ENCODE assay signal across 14 cellular contexts in genomic region chr14:52080171-52080800, GRCh38. TPM values are rescaled to one million over a fixed set of nuclear protein-coding genes. Genes with fewer than 3 reads are reported as not detected.
A peak's percentile ranks its signal among the peaks of the same experiment; 100 is the strongest.
DNase-seq lines count a peak whose midpoint lies in the region; TF ChIP-seq lines count a peak whose summit lies in the region.
"Had no signal": no experiment of that assay in that cellular context is flagged by ENCODE, and none has a peak within 500 bp of the region (broad histone marks: within the 10 kb centered on the region; RNA-seq: fewer than 3 reads in every experiment).

No MANE protein-coding gene starts in this region.

- H3K4me3 Mint-ChIP-seq in MCF 10A (ENCODE audit: unreplicated experiment) = no peak overlapping the region
- H3K4me3 Mint-ChIP-seq in activated T-helper 1 cell treated with anti-CD3 and anti-CD28 coated beads, Interleukin-12 subunit alpha, Interleukin-12 subunit beta, Interleukin-2, Interleukin-4 antibody, amounts not matched to agents 30 ng/mL and 10 ng/mL and 1 ng/mL, durations not matched to agents 14 hours and 24 hours and 36 hours = no peak overlapping the region
- H3K4me3 Mint-ChIP-seq: activated naive CD8-positive, alpha-beta T cell had no signal

- no peak for TF ChIP-seq EP300 in esophagus muscularis mucosa (IDR thresholded peaks at IDR 0.05)

- H3K27me3 ChIP-seq in breast epithelium (no peaks in the 10 kb centered on the region), esophagus muscularis mucosa (no peaks in the 10 kb centered on the region), prostate gland (replicated peaks; ENCODE audit: insufficient read depth) (no peaks in the 10 kb centered on the region)
- H3K27me3 ChIP-seq: sigmoid colon, suprapubic skin had no signal

- H3K9me3 Mint-ChIP-seq in MCF 10A (ENCODE audit: unreplicated experiment) = peaks cover 13% of the 10 kb centered on the region
- peaks cover 6% of the 10 kb centered on the region for H3K9me3 Mint-ChIP-seq in activated T-helper 1 cell treated with anti-CD3 and anti-CD28 coated beads, Interleukin-12 subunit alpha, Interleukin-12 subunit beta, Interleukin-2, Interleukin-4 antibody, amounts not matched to agents 30 ng/mL and 10 ng/mL and 1 ng/mL, durations not matched to agents 14 hours and 24 hours and 36 hours

- H3K36me3 ChIP-seq in breast epithelium (no peaks in the 10 kb centered on the region), esophagus muscularis mucosa (no peaks in the 10 kb centered on the region), prostate gland (no peaks in the 10 kb centered on the region)
- H3K36me3 ChIP-seq: sigmoid colon, suprapubic skin had no signal

- no TSS peak for BruUV-seq in MCF 10A (replicated peaks; lab: Mats Ljungman, UMichigan)

- CTCF ChIA-PET in MCF 10A (lab: Yijun Ruan, JAX) = interaction anchor here (0.6 to 3.8 kb wide), 10 partner anchors 8 to 416 kb away, joined by 3 to 15 read pairs (median 4); no protein-coding TSS in a partner anchor

- WGBS in esophagus muscularis mucosa = 93% methylated on average over 2 of the region's 2 CpGs
- 72% methylated on average over 2 of the region's 2 CpGs for WGBS in prostate gland

- DNase-seq in MCF 10A (ENCODE audit: unreplicated experiment) (peak; percentile 63), breast epithelium (ENCODE audit: low spot score in 2 of 2) (no peak), esophagus muscularis mucosa (ENCODE audit: extremely low spot score) (peak; percentile 34), left kidney (ENCODE audit: low read depth, low spot score) (peak; percentile 48), prostate gland (ENCODE audit: low spot score) (no peak), substantia nigra (lab: John Stamatoyannopoulos, UW) (no peak)
- DNase-seq in activated T-helper 1 cell treated with anti-CD3 and anti-CD28 coated beads, Interleukin-12 subunit alpha, Interleukin-12 subunit beta, Interleukin-2, Interleukin-4 antibody, amounts not matched to agents 30 ng/mL and 10 ng/mL and 1 ng/mL, durations not matched to agents 14 hours and 24 hours and 36 hours (ENCODE audit: low spot score) = no peak
- no peak for DNase-seq in activated CD8-positive, alpha-beta memory T cell treated with anti-CD3 and anti-CD28 coated beads for 24 hours
- DNase-seq: COR-L47, NCI-H524, sigmoid colon had no signal

- peaks cover 42% of the 10 kb centered on the region for H3K4me1 Mint-ChIP-seq in MCF 10A (ENCODE audit: insufficient read depth, unreplicated experiment)
- H3K4me1 Mint-ChIP-seq in activated T-helper 1 cell treated with anti-CD3 and anti-CD28 coated beads, Interleukin-12 subunit alpha, Interleukin-12 subunit beta, Interleukin-2, Interleukin-4 antibody, amounts not matched to agents 30 ng/mL and 10 ng/mL and 1 ng/mL, durations not matched to agents 14 hours and 24 hours and 36 hours (ENCODE audit: low read depth) = no peaks in the 10 kb centered on the region

- H3K4me1 ChIP-seq in breast epithelium (no peaks in the 10 kb centered on the region), esophagus muscularis mucosa (peaks cover 0 to 10% (median 2%) of the 10 kb centered on the region in 4 donors), prostate gland (replicated peaks) (no peaks in the 10 kb centered on the region)
- H3K4me1 ChIP-seq: suprapubic skin had no signal

- peak overlapping the region; percentile 82 for H3K27ac Mint-ChIP-seq in MCF 10A (ENCODE audit: low read depth, unreplicated experiment)
- H3K27ac Mint-ChIP-seq in activated T-helper 1 cell treated with anti-CD3 and anti-CD28 coated beads, Interleukin-12 subunit alpha, Interleukin-12 subunit beta, Interleukin-2, Interleukin-4 antibody, amounts not matched to agents 30 ng/mL and 10 ng/mL and 1 ng/mL, durations not matched to agents 14 hours and 24 hours and 36 hours = no peak overlapping the region
- H3K27ac Mint-ChIP-seq: activated naive CD8-positive, alpha-beta T cell had no signal

- no peak for TF ChIP-seq POLR2A in breast epithelium (IDR thresholded peaks at IDR 0.05)
- no peak for TF ChIP-seq POLR2A in esophagus muscularis mucosa (IDR thresholded peaks at IDR 0.05; ENCODE audit: low read depth)
- no peak for TF ChIP-seq POLR2A in prostate gland (IDR thresholded peaks at IDR 0.05)

- H3K36me3 Mint-ChIP-seq in MCF 10A (ENCODE audit: insufficient read depth, unreplicated experiment) = peaks cover 6% of the 10 kb centered on the region
- H3K36me3 Mint-ChIP-seq in activated T-helper 1 cell treated with anti-CD3 and anti-CD28 coated beads, Interleukin-12 subunit alpha, Interleukin-12 subunit beta, Interleukin-2, Interleukin-4 antibody, amounts not matched to agents 30 ng/mL and 10 ng/mL and 1 ng/mL, durations not matched to agents 14 hours and 24 hours and 36 hours (ENCODE audit: low read depth) = no peaks in the 10 kb centered on the region

- POLR2A ChIA-PET in MCF 10A (lab: Yijun Ruan, JAX) = interaction anchor here (0.5 to 2.1 kb wide), 11 partner anchors 9 to 472 kb away, joined by 3 to 10 read pairs (median 3); partner anchors contain the start of genes NID2 and TXNDC16

- H3K4me3 ChIP-seq in breast epithelium = no peak overlapping the region
- no peak overlapping the region for H3K4me3 ChIP-seq in esophagus muscularis mucosa
- H3K4me3 ChIP-seq in prostate gland = no peak overlapping the region
- H3K4me3 ChIP-seq: sigmoid colon, suprapubic skin had no signal

- intact Hi-C loops in MCF 10A (cut with micrococcal nuclease) = no loop called here
- intact Hi-C loops in breast epithelium (cut with DNase I; ENCODE audit: low total_unique reads) = no loop called here
- intact Hi-C loops in esophagus muscularis mucosa (cut with DNase I) = no loop called here
- intact Hi-C loops in prostate gland (cut with DNase I) = no loop called here
- intact Hi-C loops in activated T-helper 1 cell treated with anti-CD3 and anti-CD28 coated beads, Interleukin-12 subunit alpha, Interleukin-12 subunit beta, Interleukin-2, Interleukin-4 antibody, amounts not matched to agents 30 ng/mL and 10 ng/mL and 1 ng/mL, durations not matched to agents 14 hours and 24 hours and 36 hours (cut with micrococcal nuclease) = no loop called here

- TF ChIP-seq CTCF in MCF 10A (IDR thresholded peaks at IDR 0.05; ENCODE audit: unreplicated experiment) (no peak), breast epithelium (IDR thresholded peaks at IDR 0.05) (no peak), esophagus muscularis mucosa (IDR thresholded peaks at IDR 0.05) (no peak), prostate gland (IDR thresholded peaks at IDR 0.05) (no peak)

- H3K27me3 Mint-ChIP-seq in MCF 10A (ENCODE audit: insufficient read depth, unreplicated experiment) = no peaks in the 10 kb centered on the region
- peaks cover 37% of the 10 kb centered on the region for H3K27me3 Mint-ChIP-seq in activated T-helper 1 cell treated with anti-CD3 and anti-CD28 coated beads, Interleukin-12 subunit alpha, Interleukin-12 subunit beta, Interleukin-2, Interleukin-4 antibody, amounts not matched to agents 30 ng/mL and 10 ng/mL and 1 ng/mL, durations not matched to agents 14 hours and 24 hours and 36 hours (ENCODE audit: insufficient read depth)

- H3K9me3 ChIP-seq in breast epithelium (no peaks in the 10 kb centered on the region), esophagus muscularis mucosa (peaks cover 0 to 10% (median 4%) of the 10 kb centered on the region in 4 donors), prostate gland (no peaks in the 10 kb centered on the region)

- no peak overlapping the region for H3K27ac ChIP-seq in breast epithelium
- no peak overlapping the region for H3K27ac ChIP-seq in esophagus muscularis mucosa (replicated peaks in 1 of 4)
- H3K27ac ChIP-seq in prostate gland = no peak overlapping the region
- H3K27ac ChIP-seq in substantia nigra (ENCODE audit: low read depth, low read length, poor library complexity, severe bottlenecking) = no peak overlapping the region
- H3K27ac ChIP-seq: 22Rv1, suprapubic skin had no signal

RNA-seq across cellular contexts. Expression of gene NID2, which starts 11.4 kb away (rescaled TPM):
- total RNA-seq in MCF 10A (2022) (not detected in 2 replicates), breast epithelium (10 to 100 TPM; 10.9 to 30.8 (median 14.2) TPM), esophagus muscularis mucosa (10 to 100 TPM; 40.4 to 77.2 (median 57.5) TPM), prostate gland (10 to 100 TPM in 1 of 2 donors, 1 to 10 TPM in 1; 6.9 to 17.2 TPM)
- total RNA-seq in activated T-helper 1 cell treated with anti-CD3 and anti-CD28 coated beads, Interleukin-12 subunit alpha, Interleukin-12 subunit beta, Interleukin-2, Interleukin-4 antibody, amounts not matched to agents 30 ng/mL and 10 ng/mL and 1 ng/mL, durations not matched to agents 14 hours and 24 hours and 36 hours = 0.16 and 0.34 TPM in 2 replicates

Comparison
In these comparisons a context has a peak if more than half of its experiments do, and no peak if none do; other contexts are left out.
1. DNase-seq: peak in MCF 10A (single experiment), esophagus muscularis mucosa (single experiment) and left kidney (single experiment); none in breast epithelium (0 of 2), prostate gland (single experiment), activated T-helper 1 cell treated with anti-CD3 and anti-CD28 coated beads, Interleukin-12 subunit alpha, Interleukin-12 subunit beta, Interleukin-2, Interleukin-4 antibody, amounts not matched to agents 30 ng/mL and 10 ng/mL and 1 ng/mL, durations not matched to agents 14 hours and 24 hours and 36 hours (single experiment), substantia nigra (0 of 49) and activated CD8-positive, alpha-beta memory T cell treated with anti-CD3 and anti-CD28 coated beads for 24 hours (single experiment).